In genomic region chr3:186320862-186321568, GRCh38 we compare ENCODE assay signal across 1 cellular context.
TF ChIP-seq lines count a peak whose summit lies in the region.

No MANE protein-coding gene starts in this region.

TF ChIP-seq in GM12878, 131 proteins besides CTCF, POLR2A, EP300 and RAD21:
- TF ChIP-seq GABPA (IDR thresholded peaks at IDR 0.05; ENCODE audit: low read depth) = no peak
- peak; percentile 27; the same call in 1 of the 2 replicates for TF ChIP-seq RUNX3 (IDR thresholded peaks at IDR 0.05; ENCODE audit: low read length)
- TF ChIP-seq SKIL (IDR thresholded peaks at IDR 0.05; ENCODE audit: low read depth, poor library complexity, severe bottlenecking) = no peak
- no peak for TF ChIP-seq NBN (IDR thresholded peaks at IDR 0.05)
